8 cellular contexts compared by ENCODE assay signal in the genomic region with DNA sequence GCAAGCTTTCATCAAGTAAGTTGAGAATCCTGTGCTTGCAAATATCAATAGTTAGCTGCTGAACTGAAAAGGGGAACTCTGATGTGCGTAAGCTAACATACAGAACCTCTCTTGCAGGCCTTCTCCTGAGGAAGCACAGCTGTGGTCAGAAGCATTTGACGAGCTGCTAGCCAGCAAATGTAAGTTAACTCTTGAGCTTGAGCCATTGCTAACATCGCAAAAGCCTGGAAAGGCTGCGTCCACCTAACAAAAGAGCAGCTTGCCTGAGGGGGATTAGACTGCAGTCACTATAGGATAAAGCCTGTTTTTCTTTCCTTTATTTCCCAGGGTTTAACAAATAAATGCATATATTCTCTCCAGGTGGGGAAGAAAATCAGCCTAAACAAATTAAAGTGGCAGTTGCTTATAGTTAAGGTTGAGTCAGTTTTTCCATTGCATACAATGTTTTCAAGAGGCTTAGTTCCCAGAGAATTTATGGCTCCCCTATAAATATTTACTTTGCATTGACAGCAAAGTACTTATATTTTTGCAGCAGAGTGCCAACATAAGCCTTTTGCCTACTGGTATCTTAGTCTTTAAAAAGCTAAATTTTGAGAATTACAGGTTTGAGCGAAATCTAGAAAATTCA. TPM values are rescaled to one million over a fixed set of nuclear protein-coding genes. Genes with fewer than 3 reads are reported as not detected.
DNase-seq lines count a peak whose midpoint lies in the region; FAIRE-seq and TF ChIP-seq lines count a peak whose summit lies in the region.

No MANE protein-coding gene starts in this region.

- TF ChIP-seq POLR2A in erythroblast (IDR thresholded peaks at IDR 0.05; ENCODE audit: low read length): no peak

- peak overlapping the region; percentile 71 for H3K4me3 ChIP-seq in HFF-Myc (replicated peaks; ENCODE audit: low read depth, low read length)

- FAIRE-seq in HTR-8/SVneo (lab: Jason Lieb, UNC): no peak

- DNase-seq in GDM1 (lab: John Stamatoyannopoulos, UW) (peak; percentile 48), HFF-Myc (ENCODE audit: extremely low read depth, low read depth) (no peak), SIG-M5 (lab: John Stamatoyannopoulos, UW) (peak; percentile 72), erythroblast (lab: John Stamatoyannopoulos, UW) (peak; percentile 28 to 33), pons (ENCODE audit: low spot score) (peak; percentile 71), NCI-H1436 treated with DMSO at 0.1 percent for 48 hours (lab: John Stamatoyannopoulos, UW) (no peak), cerebellum (ENCODE audit: low spot score) (no peak), HTR-8/SVneo (ENCODE audit: insufficient read length, low spot score) (no peak)

- TF ChIP-seq CTCF in HFF-Myc (IDR thresholded peaks at IDR 0.05; ENCODE audit: low read depth, low read length, missing control alignments): no peak

RNA-seq across cellular contexts. Expression of a gene that starts 1.5 kb away (rescaled TPM):
- total RNA-seq in cerebellum: 10.7 TPM

Comparison
In these comparisons a context has a peak if more than half of its experiments do, and no peak if none do; other contexts are left out.
1. DNase-seq: peak in GDM1 (single experiment), SIG-M5 (single experiment), erythroblast (2 of 2) and pons (single experiment); none in HFF-Myc (single experiment), NCI-H1436 treated with DMSO at 0.1 percent for 48 hours (single experiment), cerebellum (single experiment) and HTR-8/SVneo (single experiment).